In genomic region chr15:68816795-68817303, GRCh38 we compare ENCODE assay signal across 8 cellular contexts. TPM values are rescaled to one million over a fixed set of nuclear protein-coding genes. Genes with fewer than 3 reads are reported as not detected.
A peak's percentile ranks its signal among the peaks of the same experiment; 100 is the strongest.
DNase-seq lines count a peak whose midpoint lies in the region; ATAC-seq, FAIRE-seq and TF ChIP-seq lines count a peak whose summit lies in the region.

No MANE protein-coding gene starts in this region.

- H3K4me3 Mint-ChIP-seq in CD4-positive, CD25-positive, alpha-beta regulatory T cell, result peak overlapping the region; percentile 89 to 100 (median 97)

- no peaks in the 10 kb centered on the region for H3K36me3 ChIP-seq in CD4-positive, CD25-positive, alpha-beta regulatory T cell (ENCODE audit: control insufficient read depth, insufficient read depth, low read length)
- H3K36me3 ChIP-seq in K562 (ENCODE audit: control insufficient read depth, insufficient read depth, low read length), result peaks cover 23% of the 10 kb centered on the region; the same call in 2 of the 3 replicates

- no peaks in the 10 kb centered on the region for H3K9me1 ChIP-seq in K562 (ENCODE audit: control insufficient read depth, insufficient read depth, low read length)

- CTCF ChIA-PET in K562 (lab: Yijun Ruan, JAX; ENCODE audit: low intra/inter-chr PET ratio), result no interaction called here

- peaks cover 35% of the 10 kb centered on the region for H4K20me1 ChIP-seq in K562 (replicated peaks; ENCODE audit: control insufficient read depth, insufficient read depth, low read length)

- in situ Hi-C loops in K562 (cut with MboI) (no loop called here), G401 (cut with HindIII; ENCODE audit: low sequenced_read_pairs) (no loop called here)

- H3K27me3 ChIP-seq in CD4-positive, CD25-positive, alpha-beta regulatory T cell (ENCODE audit: control insufficient read depth, insufficient read depth, low read length), result no peaks in the 10 kb centered on the region
- no peaks in the 10 kb centered on the region for H3K27me3 ChIP-seq in K562 (ENCODE audit: control insufficient read depth in 2 of 2, insufficient read depth in 2 of 2, low read length in 2 of 2)
- H3K27me3 ChIP-seq in layer of hippocampus (ENCODE audit: control insufficient read depth, insufficient read depth, low read length), result no peaks in the 10 kb centered on the region

- peak overlapping the region; percentile 53; the same call in 1 of the 2 replicates for H2AFZ ChIP-seq in K562 (ENCODE audit: low read depth, low read length)

- H3K27ac ChIP-seq in CD4-positive, CD25-positive, alpha-beta regulatory T cell (ENCODE audit: insufficient read depth, low read length, poor library complexity, severe bottlenecking), result peak overlapping the region; percentile 94
- H3K27ac ChIP-seq in K562 (ENCODE audit: extremely low read depth, low read depth, low read length), result peak overlapping the region; percentile 99
- H3K27ac ChIP-seq in layer of hippocampus (ENCODE audit: low read depth, low read length), result peak overlapping the region; percentile 96

- H3K9ac ChIP-seq in K562 (ENCODE audit: insufficient read depth in 1 of 2, low read depth in 2 of 2, low read length in 2 of 2), result peak overlapping the region; percentile 96 to 98

- POLR2A ChIA-PET in K562 (lab: Yijun Ruan, JAX), result interaction anchor here (0.7 to 3.2 kb wide), 4 partner anchors 9 to 51 kb away, joined by 3 to 13 read pairs (median 8); no protein-coding TSS in a partner anchor

- peaks cover 7% of the 10 kb centered on the region for H3K36me3 Mint-ChIP-seq in CD4-positive, CD25-positive, alpha-beta regulatory T cell

- H3K4me3 ChIP-seq in CD4-positive, CD25-positive, alpha-beta regulatory T cell (ENCODE audit: low read depth, low read length), result peak overlapping the region; percentile 86
- peak overlapping the region; percentile 89 for H3K4me3 ChIP-seq in Jurkat, Clone E6-1 (ENCODE audit: low read length)
- peak overlapping the region; percentile 63 for H3K4me3 ChIP-seq in K562

- ATAC-seq in CD4-positive, CD25-positive, alpha-beta regulatory T cell (ENCODE audit: low read depth in 2 of 2), result no peak
- ATAC-seq in K562 (no peak), HG02678 (IDR thresholded peaks at IDR 0.05; ENCODE audit: unreplicated experiment) (no peak)

- H3K27ac Mint-ChIP-seq in CD4-positive, CD25-positive, alpha-beta regulatory T cell, result peak overlapping the region; percentile 98

- DNase-seq in CD4-positive, CD25-positive, alpha-beta regulatory T cell, result peak in 1 of 3 donors; percentile 67
- no peak for DNase-seq in Jurkat, Clone E6-1 (ENCODE audit: low read depth, low spot score)
- DNase-seq in K562 (ENCODE audit: extremely low read depth in 1 of 4, low spot score in 3 of 4) (peak in 1 of 4 experiments; percentile 30), superior temporal gyrus (ENCODE audit: extremely low spot score) (peak; percentile 76), G401 (ENCODE audit: low spot score) (no peak), occipital lobe (lab: John Stamatoyannopoulos, UW) (no peak)

- peaks cover 100% of the 10 kb centered on the region for H3K79me2 ChIP-seq in K562 (ENCODE audit: control insufficient read depth, insufficient read depth, low read length)

- TF ChIP-seq POLR2A in K562 (conservative IDR thresholded peaks at IDR 0.05), result no peak

- peak overlapping the region; percentile 77 for H3K4me2 ChIP-seq in K562 (ENCODE audit: insufficient read depth, low read length)

- peaks cover 31 to 55% (median 43%) of the 10 kb centered on the region in 4 donors for H3K4me1 Mint-ChIP-seq in CD4-positive, CD25-positive, alpha-beta regulatory T cell

- H3K4me1 ChIP-seq in CD4-positive, CD25-positive, alpha-beta regulatory T cell (ENCODE audit: control insufficient read depth, insufficient read depth, low read length, poor library complexity, severe bottlenecking), result peaks cover 44% of the 10 kb centered on the region
- H3K4me1 ChIP-seq in K562 (replicated peaks in 1 of 2; ENCODE audit: control insufficient read depth in 2 of 2, insufficient read depth in 2 of 2, low read length in 2 of 2), result peaks cover 28 to 31% of the 10 kb centered on the region in 2 experiments

- H3K27me3 Mint-ChIP-seq in CD4-positive, CD25-positive, alpha-beta regulatory T cell, result peaks cover 5% of the 10 kb centered on the region

- FAIRE-seq in K562 (lab: Jason Lieb, UNC), result peak; percentile 64

- no peak for TF ChIP-seq EP300 in K562 (IDR thresholded peaks at IDR 0.05; ENCODE audit: low read length)

- peaks cover 0 to 2% (median 0%) of the 10 kb centered on the region in 7 donors for H3K9me3 Mint-ChIP-seq in CD4-positive, CD25-positive, alpha-beta regulatory T cell

- intact Hi-C loops in K562 (cut with micrococcal nuclease), result no loop called here

- no peaks in the 10 kb centered on the region for H3K9me3 ChIP-seq in CD4-positive, CD25-positive, alpha-beta regulatory T cell (ENCODE audit: control insufficient read depth in 2 of 2, low read length in 2 of 2)
- no peaks in the 10 kb centered on the region for H3K9me3 ChIP-seq in K562 (replicated peaks; ENCODE audit: control insufficient read depth, insufficient read depth, low read depth, low read length)

- no peak for TF ChIP-seq CTCF in K562 (IDR thresholded peaks at IDR 0.05 in 2 of 3, conservative IDR thresholded peaks at IDR 0.05 in 1 of 3; ENCODE audit: insufficient read depth in 2 of 3, low read depth in 1 of 3, low read length in 3 of 3)

- TF ChIP-seq RAD21 in K562 (CRISPR knock-in tag; conservative IDR thresholded peaks at IDR 0.05 in 1 of 2, IDR thresholded peaks at IDR 0.05 in 1 of 2), result no peak

- 4% methylated on average over 13 of the region's 13 CpGs for WGBS in K562 (ENCODE audit: insufficient coverage, low coverage, missing lambda C conversion rate)

- BruUV-seq in K562 (replicated peaks; lab: Mats Ljungman, UMichigan), result TSS peak; percentile 30

TF ChIP-seq in K562, 482 proteins besides CTCF, POLR2A, EP300 and RAD21:
- TF ChIP-seq HMBOX1 (IDR thresholded peaks at IDR 0.05) (0 out of 2 replicates have a peak, but pooled peaks have one; percentile 18), ETV5 (CRISPR knock-in tag; IDR thresholded peaks at IDR 0.05; ENCODE audit: low read depth) (0 out of 2 replicates have a peak, but pooled peaks have one; percentile 3), NR0B1 (IDR thresholded peaks at IDR 0.05; ENCODE audit: partially characterized antibody) (no peak), ZNF583 (CRISPR knock-in tag; IDR thresholded peaks at IDR 0.05) (no peak), FOXA3 (CRISPR knock-in tag; conservative IDR thresholded peaks at IDR 0.05 in 1 of 2, IDR thresholded peaks at IDR 0.05 in 1 of 2) (peak in 1 of 2 experiments; percentile 71; a peak in 2 of 4 replicates)

RNA-seq across cellular contexts. Expression of gene ANP32A, which starts 3.8 kb away (rescaled TPM):
- total RNA-seq in CD4-positive, CD25-positive, alpha-beta regulatory T cell, result 89.4 TPM
- 100 to 1,000 TPM in 1 of 4 donors, 10 to 100 TPM in 3; 71.4 to 104 (median 88.0) TPM for polyA plus RNA-seq in CD4-positive, CD25-positive, alpha-beta regulatory T cell
- 632 TPM for polyA plus RNA-seq in Jurkat, Clone E6-1 (2012; ENCODE audit: insufficient read depth, insufficient read length)
- 73.2 and 102 TPM in 2 replicates for total RNA-seq in K562 (2011; cell fraction: chromatin; rRNA removed; ENCODE audit: low replicate concordance)
- total RNA-seq in K562 (2011; cell fraction: nucleolus; rRNA removed), result 44.5 and 49.1 TPM in 2 replicates
- total RNA-seq in K562 (2011; cell fraction: nucleoplasm; rRNA removed), result 74.9 and 79.7 TPM in 2 replicates
- total RNA-seq in K562 (2014; rRNA removed) (149 and 155 TPM in 2 replicates), K562 (2014; rRNA removed; fragmentation: Illumina TruSeq; extraction: Trizol) (214 and 231 TPM in 2 replicates), K562 (2015; rRNA removed; fragmentation: Illumina TruSeq; extraction: Trizol) (213 and 234 TPM in 2 replicates), K562 (2021) (179 and 210 TPM in 2 replicates), occipital lobe (109 TPM)
- polyA plus RNA-seq in K562 (2011; rRNA removed) (101 and 158 TPM in 2 replicates), K562 (2014; fragmentation: Illumina TruSeq; extraction: Trizol) (514 and 656 TPM in 2 replicates), K562 (2014; fragmentation: Nextera tagmentation; extraction: Ambion mirVana) (10 to 100 TPM; 13.2 to 24.9 TPM), K562 (2014; rRNA removed) (262 and 274 TPM in 2 replicates)
- 28.2 and 50.9 TPM in 2 replicates for polyA plus RNA-seq in K562 (2011; cell fraction: cytosol; rRNA removed)
- polyA plus RNA-seq in K562 (2011; cell fraction: nucleus; rRNA removed), result 25.3 and 41.5 TPM in 2 replicates
- polyA plus RNA-seq in K562 (2012), result 166 and 298 TPM in 2 replicates
- polyA minus RNA-seq in K562 (2011; rRNA and poly(A)+ RNA removed), result 111 and 126 TPM in 2 replicates
- 56.1 and 63.8 TPM in 2 replicates for polyA minus RNA-seq in K562 (2011; cell fraction: cytosol; rRNA and poly(A)+ RNA removed)
- 21.8 and 39.9 TPM in 2 replicates for polyA minus RNA-seq in K562 (2011; cell fraction: nucleus; rRNA and poly(A)+ RNA removed)
- total RNA-seq in G401 (2014; rRNA removed; shearing (Covaris generic)), result 35.3 and 124 TPM in 2 replicates
